ENCODE assay signal across 31 cellular contexts in genomic region chr2:98315957-98316356, GRCh38. TPM values are rescaled to one million over a fixed set of nuclear protein-coding genes. Genes with fewer than 3 reads are reported as not detected.
"Had no signal": no experiment of that assay in that cellular context is flagged by ENCODE, and none has a peak within 500 bp of the region (broad histone marks: within the 10 kb centered on the region; RNA-seq: fewer than 3 reads in every experiment).

No MANE protein-coding gene starts in this region.

- ATAC-seq: naive thymus-derived CD8-positive, alpha-beta T cell; natural killer cell treated with Interleukin-12 subunit alpha and Interleukin-12 subunit beta and Interleukin-15 and Interleukin-18, amount 100 ng/mL, for 72 hours; psoas muscle; right cardiac atrium; sciatic nerve; stimulated activated memory B cell treated with anti-CD40 and anti-IgM and Interleukin-4, amounts not matched to agents 10 μg/mL and 1 μg/mL and 100 μg/mL, for 72 hours; stimulated activated naive CD8-positive, alpha-beta T cell treated with anti-CD3 and anti-CD28 coated beads, Interleukin-15, amount 100 ng/mL, for 72 hours; stimulated activated naive CD8-positive, alpha-beta T cell treated with anti-CD3 and anti-CD28 coated beads, Interleukin-15, Interleukin-2, amounts not matched to agents 100 U/mL and 50 U/mL, for 24 hours; upper lobe of right lung had no signal

- H3K9me3 ChIP-seq: suprapubic skin, testis, uterus had no signal

- DNase-seq: naive thymus-derived CD8-positive, alpha-beta T cell; nephron progenitor cell; nucleus accumbens; posterior cingulate gyrus; psoas muscle; right cardiac atrium; spleen; stimulated activated CD4-positive, alpha-beta T cell treated with anti-CD3 and anti-CD28 coated beads, Interleukin-12 subunit alpha, Interleukin-12 subunit beta, amount 100 ng/mL, for 4 hours; stimulated activated CD4-positive, alpha-beta T cell treated with anti-CD3 and anti-CD28 coated beads, Interleukin-1b, Interleukin-23, amount 100 ng/mL, for 48 hours; stimulated activated CD4-positive, alpha-beta T cell treated with anti-CD3 and anti-CD28 coated beads, Interleukin-4, amount 100 ng/mL, for 1 hour; stimulated activated CD4-positive, alpha-beta T cell treated with anti-CD3 and anti-CD28 coated beads, Interleukin-4, amount 100 ng/mL, for 4 hours; stimulated activated CD8-positive, alpha-beta memory T cell treated with anti-CD3 and anti-CD28 coated beads, Interleukin-4, amount 100 ng/mL, for 48 hours; stimulated activated naive CD4-positive, alpha-beta T cell; stimulated activated naive CD8-positive, alpha-beta T cell treated with anti-CD3 and anti-CD28 coated beads, Interleukin-15, amount 100 ng/mL, for 72 hours; stimulated activated naive CD8-positive, alpha-beta T cell treated with anti-CD3 and anti-CD28 coated beads, Interleukin-15, Interleukin-2, amounts not matched to agents 100 U/mL and 50 U/mL, for 24 hours; substantia nigra; testis; tibial artery; transverse colon; upper lobe of right lung; uterus had no signal

- H3K4me1 ChIP-seq: parathyroid adenoma, psoas muscle, spleen, suprapubic skin, testis, tibial artery, transverse colon, upper lobe of right lung, uterus had no signal

- H3K4me3 ChIP-seq: psoas muscle, skin epidermis, smooth muscle cell, spleen, suprapubic skin, testis, tibial artery, transverse colon, upper lobe of right lung, uterus had no signal

- H3K27ac ChIP-seq: neutrophil, parathyroid adenoma, psoas muscle, skin epidermis, spleen, suprapubic skin, testis, tibial artery, transverse colon, upper lobe of right lung, uterus had no signal

- H2AFZ ChIP-seq: parathyroid adenoma had no signal

- H3K4me2 ChIP-seq: smooth muscle cell had no signal

- H3K27me3 ChIP-seq: testis, tibial artery, transverse colon, upper lobe of right lung, uterus had no signal

- H3K9ac ChIP-seq: parathyroid adenoma had no signal

- H3K36me3 ChIP-seq: neutrophil, spleen, suprapubic skin, tibial artery, transverse colon, upper lobe of right lung, uterus had no signal

RNA-seq across cellular contexts. Expression of gene CNGA3, which starts 30.3 kb away (rescaled TPM):
- total RNA-seq: naive thymus-derived CD8-positive, alpha-beta T cell; natural killer cell treated with Interleukin-12 subunit alpha and Interleukin-12 subunit beta and Interleukin-15 and Interleukin-18, amount 100 ng/mL, for 72 hours; osteocyte; psoas muscle; renal cortical epithelial cell; right cardiac atrium; sciatic nerve; smooth muscle cell; spleen; suprapubic skin; uterus had no signal
- polyA plus RNA-seq: naive thymus-derived CD8-positive, alpha-beta T cell; right cardiac atrium; smooth muscle cell; spleen had no signal
